Comparison of ENCODE assay signal across 1 cellular context in genomic region chr12:132495165-132495544, GRCh38.
TF ChIP-seq lines count a peak whose summit lies in the region.

No MANE protein-coding gene starts in this region.

TF ChIP-seq in SK-N-SH treated with all-trans-retinoic acid at 6 μM for 48 hours, 23 proteins besides CTCF, POLR2A, EP300 and RAD21 (continued from another document):
- TF ChIP-seq TSHZ2 (CRISPR knock-in tag; IDR thresholded peaks at IDR 0.05) = no peak
- no peak for TF ChIP-seq GLIS3 (CRISPR knock-in tag; IDR thresholded peaks at IDR 0.05)
- TF ChIP-seq ARNTL (CRISPR knock-in tag; IDR thresholded peaks at IDR 0.05; ENCODE audit: borderline replicate concordance, low read depth) = no peak
- no peak for TF ChIP-seq ESRRG (CRISPR knock-in tag; IDR thresholded peaks at IDR 0.05)
